ENCODE assay signal across 22 cellular contexts in genomic region chr6:8130399-8130798, GRCh38. TPM values are rescaled to one million over a fixed set of nuclear protein-coding genes. Genes with fewer than 3 reads are reported as not detected.
DNase-seq lines count a peak whose midpoint lies in the region; ATAC-seq and TF ChIP-seq lines count a peak whose summit lies in the region.
"Had no signal": no experiment of that assay in that cellular context is flagged by ENCODE, and none has a peak within 500 bp of the region (broad histone marks: within the 10 kb centered on the region; RNA-seq: fewer than 3 reads in every experiment).

No MANE protein-coding gene starts in this region.

- TF ChIP-seq CTCF in AG04449 (IDR thresholded peaks at IDR 0.05; ENCODE audit: insufficient read depth, low read length, missing control alignments) (no peak), testis (IDR thresholded peaks at IDR 0.05) (no peak)

- H3K9ac ChIP-seq in adipocyte (ENCODE audit: low read length): no peak overlapping the region
- H3K9ac ChIP-seq: KMS-11 had no signal

- H3K27me3 ChIP-seq in adipocyte (replicated peaks; ENCODE audit: control insufficient read depth, insufficient read depth, low read length) (peaks cover 19% of the 10 kb centered on the region), testis (no peaks in the 10 kb centered on the region)
- H3K27me3 ChIP-seq: uterus had no signal

- WGBS in testis, 2 donors: 62 to 72% methylated on average over 5 of the region's 5 CpGs

- POLR2A ChIA-PET in AG04449 (lab: Yijun Ruan, JAX): interaction anchor here (1.7 kb wide), 1 partner anchor 89 kb away, joined by 5 read pairs; no protein-coding TSS in a partner anchor

- H3K9me3 ChIP-seq in adipocyte (ENCODE audit: control insufficient read depth, low read length) (no peaks in the 10 kb centered on the region), testis (no peaks in the 10 kb centered on the region)
- H3K9me3 ChIP-seq: prostate gland, uterus had no signal

- H3K27ac ChIP-seq in testis: no peak overlapping the region
- H3K27ac ChIP-seq: KMS-11, prostate gland, skin epidermis, uterus had no signal

- DNase-seq in AG04449 (ENCODE audit: low read depth, low spot score) (peak; percentile 16), GM03348 (ENCODE audit: low spot score) (peak; percentile 57), adipocyte (ENCODE audit: low read depth) (peak; percentile 68), iris pigment epithelial cell (ENCODE audit: low read depth) (peak; percentile 73), SKM-1 (lab: John Stamatoyannopoulos, UW; ENCODE audit: unreplicated experiment) (no peak), testis (no peak)
- DNase-seq: activated naive CD4-positive, alpha-beta T cell treated with anti-CD3 and anti-CD28 coated beads, Interleukin-2, amount 50 U/mL, for 16 hours; CD4-positive, CD25-positive, alpha-beta regulatory T cell; head of caudate nucleus; HFFc6; NCI-H1092; NCI-H187; NCI-H2171 treated with DMSO at 0.1 percent for 48 hours; NCI-H526 treated with DMSO at 0.1 percent for 48 hours; RPMI8226; stimulated activated CD4-positive, alpha-beta T cell treated with anti-CD3 and anti-CD28 coated beads, Interleukin-1b, Interleukin-23, amount 100 ng/mL, for 48 hours; uterus had no signal

- TF ChIP-seq POLR2A in testis (IDR thresholded peaks at IDR 0.05): no peak

- H3K4me3 ChIP-seq in AG04449 (ENCODE audit: low read depth, low read length): no peak overlapping the region
- H3K4me3 ChIP-seq in adipocyte (ENCODE audit: low read length): no peak overlapping the region
- no peak overlapping the region for H3K4me3 ChIP-seq in testis
- H3K4me3 ChIP-seq: prostate gland, skin epidermis, uterus had no signal

- CTCF ChIA-PET in AG04449 (lab: Yijun Ruan, JAX): interaction anchor here (0.8 to 12.6 kb wide), 30 partner anchors 8 to 331 kb away, joined by 3 to 768 read pairs (median 6); no protein-coding TSS in a partner anchor

- H3K36me3 ChIP-seq in adipocyte (ENCODE audit: control insufficient read depth, insufficient read depth, low read length, severe bottlenecking) (no peaks in the 10 kb centered on the region), testis (ENCODE audit: low read depth, missing control alignments) (no peaks in the 10 kb centered on the region)
- H3K36me3 ChIP-seq: prostate gland, uterus had no signal

- ATAC-seq in HG03175 (IDR thresholded peaks at IDR 0.05; ENCODE audit: unreplicated experiment) (no peak), GM21423 (IDR thresholded peaks at IDR 0.05; ENCODE audit: unreplicated experiment) (no peak)

- H3K4me1 ChIP-seq in adipocyte (ENCODE audit: control insufficient read depth, insufficient read depth, low read length): peaks cover 14% of the 10 kb centered on the region
- H3K4me1 ChIP-seq in testis: no peaks in the 10 kb centered on the region
- H3K4me1 ChIP-seq: prostate gland, uterus had no signal

- intact Hi-C loops in testis (cut with DNase I; ENCODE audit: low total_unique reads): no loop called here

RNA-seq across cellular contexts. Expression of gene EEF1E1, which starts 28.1 kb away (rescaled TPM):
- 10 to 100 TPM; 53.5 to 62.4 TPM for total RNA-seq in testis
- 93.3 TPM for polyA plus RNA-seq in testis (ENCODE audit: insufficient read depth, low read depth, low replicate concordance)

Comparison
In these comparisons a context has a peak if more than half of its experiments do, and no peak if none do; other contexts are left out.
1. DNase-seq: peak in AG04449 (single experiment), GM03348 (single experiment), adipocyte (single experiment) and iris pigment epithelial cell (single experiment); none in SKM-1 (single experiment) and testis (single experiment).